Comparison of ENCODE assay signal across 3 cellular contexts in the genomic region with DNA sequence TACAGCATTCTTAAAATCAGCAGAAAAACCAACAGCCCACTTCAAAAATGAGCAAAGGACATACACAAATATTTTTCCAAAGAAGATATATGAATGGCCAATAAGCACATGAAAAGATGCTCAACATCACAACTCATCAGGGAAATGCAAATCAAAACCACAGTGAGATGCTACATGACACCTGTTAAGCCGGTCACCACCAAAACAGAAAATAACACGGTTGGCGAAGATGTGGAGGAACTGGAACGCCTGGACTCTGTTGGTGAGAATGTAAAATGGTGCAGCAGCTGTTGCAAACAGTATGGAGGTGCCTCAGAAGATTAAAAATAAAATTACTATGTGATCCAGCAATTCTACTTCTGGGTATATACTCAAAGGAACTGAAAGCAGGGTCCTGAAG.
"Had no signal": no experiment of that assay in that cellular context is flagged by ENCODE, and none has a peak within 500 bp of the region (broad histone marks: within the 10 kb centered on the region; RNA-seq: fewer than 3 reads in every experiment).

No MANE protein-coding gene starts in this region.

- ATAC-seq: GM23338 had no signal

- DNase-seq: H9, HCEC 1CT had no signal

- H3K27ac Mint-ChIP-seq: GM23338, H9 had no signal

- H3K4me3 ChIP-seq: GM23338 had no signal

- H3K4me3 Mint-ChIP-seq: GM23338, H9 had no signal
